Comparison of ENCODE assay signal across 8 cellular contexts in the genomic region with DNA sequence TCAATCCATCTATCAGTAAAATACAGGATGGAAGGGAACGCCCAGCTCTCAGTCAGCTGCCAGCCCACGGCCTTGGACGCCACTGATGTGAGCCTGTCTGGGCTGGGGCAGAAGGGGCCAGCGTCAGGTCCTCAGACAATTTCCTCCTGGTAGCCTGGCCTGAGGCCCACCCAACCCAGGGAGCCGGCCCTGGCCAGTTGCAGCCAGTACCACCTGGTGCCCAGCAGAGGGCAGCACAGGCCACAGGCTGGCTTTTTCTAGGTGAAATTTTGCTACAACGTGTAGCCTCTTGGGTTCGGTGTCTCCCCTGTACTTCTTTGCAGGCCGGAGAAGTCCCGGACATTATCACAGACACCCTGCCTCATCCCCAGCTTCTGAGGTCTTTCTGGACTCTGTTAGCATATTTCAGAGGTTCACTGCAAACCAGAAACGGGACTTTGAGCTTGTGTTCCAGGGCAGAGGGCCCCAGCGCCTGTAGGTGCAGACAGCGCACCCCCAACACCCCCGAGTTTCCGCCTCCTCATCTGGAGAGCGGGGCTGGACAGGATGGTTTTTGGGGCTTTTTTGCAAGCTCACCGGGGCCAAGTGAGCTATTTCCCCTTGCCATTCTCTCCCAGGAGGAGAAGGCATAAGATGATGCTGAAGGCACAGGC. TPM values are rescaled to one million over a fixed set of nuclear protein-coding genes. Genes with fewer than 3 reads are reported as not detected.
DNase-seq lines count a peak whose midpoint lies in the region; ATAC-seq and TF ChIP-seq lines count a peak whose summit lies in the region.

No MANE protein-coding gene starts in this region.

- peak; percentile 99 for TF ChIP-seq RAD21 in Ishikawa (IDR thresholded peaks at IDR 0.05; ENCODE audit: low read depth)

- DNase-seq in COLO668 (lab: John Stamatoyannopoulos, UW; ENCODE audit: unreplicated experiment), result peak; percentile 8
- peak; percentile 23 for DNase-seq in T1000 (lab: John Stamatoyannopoulos, UW)
- peak; percentile 88 for DNase-seq in iPS-NIHi11 (ENCODE audit: low spot score)
- DNase-seq in stimulated activated CD4-positive, alpha-beta T cell treated with anti-CD3 and anti-CD28 coated beads, Interleukin-12 subunit alpha, Interleukin-12 subunit beta, amount 100 ng/mL, for 48 hours (ENCODE audit: low read depth in 2 of 3, low spot score in 1 of 3), result peak; percentile 33 to 66 (median 35)

- peak overlapping the region in 1 of 5 experiments; percentile 63 for H3K27ac Mint-ChIP-seq in brain

- TF ChIP-seq CTCF in brain (conservative IDR thresholded peaks at IDR 0.05), result peak; percentile 98 to 99

- H3K36me3 Mint-ChIP-seq in brain, result no peaks in the 10 kb centered on the region

- peaks cover 14% of the 10 kb centered on the region for H3K27me3 Mint-ChIP-seq in brain

- ATAC-seq in GM19455 (IDR thresholded peaks at IDR 0.05; ENCODE audit: unreplicated experiment), result peak; percentile 92
- ATAC-seq in HG02973 (IDR thresholded peaks at IDR 0.05; ENCODE audit: unreplicated experiment), result no peak

- H3K4me3 Mint-ChIP-seq in brain, result no peak overlapping the region

- H3K4me1 Mint-ChIP-seq in brain, result peaks cover 47% of the 10 kb centered on the region

- TF ChIP-seq EP300 in Ishikawa (IDR thresholded peaks at IDR 0.05; ENCODE audit: borderline replicate concordance), result no peak

- H3K9me3 Mint-ChIP-seq in brain, result peaks cover 0 to 18% (median 6%) of the 10 kb centered on the region in 5 experiments

TF ChIP-seq in Ishikawa, 13 proteins besides CTCF, POLR2A, EP300 and RAD21:
- TF ChIP-seq NFIC (IDR thresholded peaks at IDR 0.05) (no peak), CREB1 (IDR thresholded peaks at IDR 0.05; ENCODE audit: low read depth) (no peak), TEAD4 (IDR thresholded peaks at IDR 0.05) (no peak), YY1 (IDR thresholded peaks at IDR 0.05; ENCODE audit: low read depth) (no peak), REST (IDR thresholded peaks at IDR 0.05; ENCODE audit: low read depth) (no peak), FOXM1 (IDR thresholded peaks at IDR 0.05; ENCODE audit: borderline replicate concordance, low read depth) (no peak), TAF1 (IDR thresholded peaks at IDR 0.05; ENCODE audit: low read depth) (no peak), TCF12 (IDR thresholded peaks at IDR 0.05; ENCODE audit: low read depth) (peak; percentile 31; the same call in 1 of the 2 replicates), ZBTB7A (IDR thresholded peaks at IDR 0.05; ENCODE audit: low read depth) (no peak)
- TF ChIP-seq, protein P1, sequence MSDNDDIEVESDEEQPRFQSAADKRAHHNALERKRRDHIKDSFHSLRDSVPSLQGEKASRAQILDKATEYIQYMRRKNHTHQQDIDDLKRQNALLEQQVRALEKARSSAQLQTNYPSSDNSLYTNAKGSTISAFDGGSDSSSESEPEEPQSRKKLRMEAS (IDR thresholded peaks at IDR 0.05), result peak; percentile 39; the same call in 1 of the 2 replicates
- TF ChIP-seq, protein P2, sequence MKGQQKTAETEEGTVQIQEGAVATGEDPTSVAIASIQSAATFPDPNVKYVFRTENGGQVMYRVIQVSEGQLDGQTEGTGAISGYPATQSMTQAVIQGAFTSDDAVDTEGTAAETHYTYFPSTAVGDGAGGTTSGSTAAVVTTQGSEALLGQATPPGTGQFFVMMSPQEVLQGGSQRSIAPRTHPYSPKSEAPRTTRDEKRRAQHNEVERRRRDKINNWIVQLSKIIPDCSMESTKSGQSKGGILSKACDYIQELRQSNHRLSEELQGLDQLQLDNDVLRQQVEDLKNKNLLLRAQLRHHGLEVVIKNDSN (IDR thresholded peaks at IDR 0.05), result no peak

RNA-seq across cellular contexts. Expression of gene KCNMB1, which starts 45.9 kb away (rescaled TPM):
- 0.42 TPM for polyA plus RNA-seq in brain (ENCODE audit: insufficient read depth, low read depth, low replicate concordance)

Comparison
In these comparisons a context has a peak if more than half of its experiments do, and no peak if none do; other contexts are left out.
1. DNase-seq: peak in every context shown above with its lines; median percentile 88 in iPS-NIHi11; 35 in stimulated activated CD4-positive, alpha-beta T cell treated with anti-CD3 and anti-CD28 coated beads, Interleukin-12 subunit alpha, Interleukin-12 subunit beta, amount 100 ng/mL, for 48 hours; 23 in T1000; 8 in COLO668.